12 cellular contexts compared by ENCODE assay signal in genomic region chr13:76813874-76814273, GRCh38.
DNase-seq lines count a peak whose midpoint lies in the region; ATAC-seq and TF ChIP-seq lines count a peak whose summit lies in the region.
"Had no signal": no experiment of that assay in that cellular context is flagged by ENCODE, and none has a peak within 500 bp of the region (broad histone marks: within the 10 kb centered on the region; RNA-seq: fewer than 3 reads in every experiment).

No MANE protein-coding gene starts in this region.

- H3K4me1 ChIP-seq in breast epithelium (no peaks in the 10 kb centered on the region), colonic mucosa (no peaks in the 10 kb centered on the region), transverse colon (peaks cover 0 to 10% (median 0%) of the 10 kb centered on the region in 4 donors), ascending aorta (peaks cover 0 to 5% of the 10 kb centered on the region in 2 donors)

- peaks cover 13% of the 10 kb centered on the region for H3K27me3 Mint-ChIP-seq in MCF 10A (ENCODE audit: insufficient read depth, unreplicated experiment)

- H3K27me3 ChIP-seq in breast epithelium (no peaks in the 10 kb centered on the region), colonic mucosa (no peaks in the 10 kb centered on the region), transverse colon (no peaks in the 10 kb centered on the region), ascending aorta (no peaks in the 10 kb centered on the region)

- no peak for TF ChIP-seq POLR2A in breast epithelium (IDR thresholded peaks at IDR 0.05)
- TF ChIP-seq POLR2A in transverse colon (IDR thresholded peaks at IDR 0.05) = no peak

- no peak overlapping the region for H3K4me3 Mint-ChIP-seq in MCF 10A (ENCODE audit: unreplicated experiment)
- H3K4me3 Mint-ChIP-seq: activated naive CD4-positive, alpha-beta T cell treated with anti-CD3 and anti-CD28 coated beads, Interleukin-2, amount 50 U/mL, for 24 hours had no signal

- CTCF ChIA-PET in MCF 10A (lab: Yijun Ruan, JAX) = interaction anchor here (0.6 to 3.3 kb wide), 5 partner anchors 8 to 1186 kb away, joined by 3 to 16 read pairs (median 3); partner anchors contain the start of gene KCTD12

- no peak for ATAC-seq in GM21717 (IDR thresholded peaks at IDR 0.05; ENCODE audit: unreplicated experiment)

- H3K9me3 ChIP-seq in breast epithelium (no peaks in the 10 kb centered on the region), colonic mucosa (no peaks in the 10 kb centered on the region), transverse colon (no peaks in the 10 kb centered on the region), ascending aorta (no peaks in the 10 kb centered on the region)
- H3K9me3 ChIP-seq: tibial artery had no signal

- DNase-seq in MCF 10A (ENCODE audit: unreplicated experiment) = peak; percentile 27
- DNase-seq in breast epithelium (ENCODE audit: low spot score in 2 of 2) = no peak
- peak; percentile 49 for DNase-seq in NCI-H2171 treated with DMSO at 0.1 percent for 48 hours (lab: John Stamatoyannopoulos, UW)
- DNase-seq in colonic mucosa = peak; percentile 89
- DNase-seq in transverse colon = peak; percentile 76
- no peak for DNase-seq in D341Med (ENCODE audit: low spot score)
- no peak for DNase-seq in ascending aorta (ENCODE audit: low spot score in 2 of 2)
- DNase-seq: NCI-H1092, SW 1271, tibial artery had no signal

- H3K4me1 Mint-ChIP-seq in MCF 10A (ENCODE audit: insufficient read depth, unreplicated experiment) = no peaks in the 10 kb centered on the region
- H3K4me1 Mint-ChIP-seq: activated naive CD4-positive, alpha-beta T cell treated with anti-CD3 and anti-CD28 coated beads, Interleukin-2, amount 50 U/mL, for 24 hours had no signal

- H3K27ac ChIP-seq in breast epithelium (peak overlapping the region in 1 of 2 donors; percentile 48), colonic mucosa (no peak overlapping the region), transverse colon (no peak overlapping the region), ascending aorta (no peak overlapping the region)
- H3K27ac ChIP-seq: tibial artery had no signal

- H3K36me3 Mint-ChIP-seq in MCF 10A (ENCODE audit: insufficient read depth, unreplicated experiment) = no peaks in the 10 kb centered on the region
- H3K36me3 Mint-ChIP-seq: activated naive CD4-positive, alpha-beta T cell treated with anti-CD3 and anti-CD28 coated beads, Interleukin-2, amount 50 U/mL, for 24 hours had no signal

- H3K4me3 ChIP-seq in breast epithelium (no peak overlapping the region), colonic mucosa (no peak overlapping the region), transverse colon (no peak overlapping the region), ascending aorta (no peak overlapping the region)
- H3K4me3 ChIP-seq: tibial artery had no signal

- in situ Hi-C loops in transverse colon (cut with MboI; ENCODE audit: low pct_ligation_motif_present in 1 of 4, low pct_unique_long_range_greater_than_20kb in 1 of 4, low sequenced_read_pairs in 3 of 4) = no loop called here

- TF ChIP-seq CTCF in MCF 10A (IDR thresholded peaks at IDR 0.05; ENCODE audit: unreplicated experiment) (no peak), breast epithelium (IDR thresholded peaks at IDR 0.05) (no peak), colonic mucosa (IDR thresholded peaks at IDR 0.05) (no peak), transverse colon (IDR thresholded peaks at IDR 0.05) (peak in 3 of 5 experiments; percentile 9 to 39 (median 23)), ascending aorta (IDR thresholded peaks at IDR 0.05) (no peak)

- BruUV-seq in MCF 10A (replicated peaks; lab: Mats Ljungman, UMichigan) = no TSS peak

- POLR2A ChIA-PET in MCF 10A (lab: Yijun Ruan, JAX) = interaction anchor here (1.5 kb wide), 1 partner anchor 66 kb away, joined by 4 read pairs; no protein-coding TSS in a partner anchor

- H3K36me3 ChIP-seq in breast epithelium (no peaks in the 10 kb centered on the region), colonic mucosa (no peaks in the 10 kb centered on the region), transverse colon (no peaks in the 10 kb centered on the region), ascending aorta (no peaks in the 10 kb centered on the region)
- H3K36me3 ChIP-seq: tibial artery had no signal

- H3K27ac Mint-ChIP-seq in MCF 10A (ENCODE audit: low read depth, unreplicated experiment) = no peak overlapping the region
- H3K27ac Mint-ChIP-seq: activated naive CD4-positive, alpha-beta T cell treated with anti-CD3 and anti-CD28 coated beads, Interleukin-2, amount 50 U/mL, for 24 hours had no signal

- no peak for TF ChIP-seq EP300 in transverse colon (IDR thresholded peaks at IDR 0.05; ENCODE audit: low read depth)

- peaks cover 13% of the 10 kb centered on the region for H3K9me3 Mint-ChIP-seq in MCF 10A (ENCODE audit: unreplicated experiment)

- intact Hi-C loops in MCF 10A (cut with micrococcal nuclease) = no loop called here
- intact Hi-C loops in breast epithelium (cut with DNase I; ENCODE audit: low total_unique reads) = no loop called here
- intact Hi-C loops in colonic mucosa (cut with DNase I) = no loop called here
- intact Hi-C loops in transverse colon (cut with DNase I; ENCODE audit: low total_unique reads) = no loop called here
- intact Hi-C loops in ascending aorta (cut with DNase I) = no loop called here

- no peak overlapping the region for H3K9ac ChIP-seq in colonic mucosa (ENCODE audit: low read depth in 2 of 2, low read length in 2 of 2)

Comparison
In these comparisons a context has a peak if more than half of its experiments do, and no peak if none do; other contexts are left out.
1. DNase-seq: peak in MCF 10A (single experiment), NCI-H2171 treated with DMSO at 0.1 percent for 48 hours (single experiment), colonic mucosa (single experiment) and transverse colon (single experiment); none in breast epithelium (0 of 2), D341Med (single experiment) and ascending aorta (0 of 2).
2. CTCF ChIP-seq: peak in transverse colon (3 of 5); none in MCF 10A (single experiment), breast epithelium (0 of 3), colonic mucosa (single experiment) and ascending aorta (0 of 3).